1 cellular context compared by ENCODE assay signal in genomic region chr16:89417352-89417751, GRCh38.
TF ChIP-seq lines count a peak whose summit lies in the region.

No MANE protein-coding gene starts in this region.

TF ChIP-seq in HepG2, 621 proteins besides CTCF, POLR2A, EP300 and RAD21 (continued from another document and continues in another):
- 0 out of 2 replicates have a peak, but pooled peaks have one; percentile 40 for TF ChIP-seq ZNF574 (CRISPR knock-in tag; IDR thresholded peaks at IDR 0.05)
- TF ChIP-seq LCORL (IDR thresholded peaks at IDR 0.05), result no peak
- peak; percentile 80 for TF ChIP-seq LCORL (CRISPR knock-in tag; IDR thresholded peaks at IDR 0.05)
- peak; percentile 63 for TF ChIP-seq ZBTB4 (CRISPR knock-in tag; IDR thresholded peaks at IDR 0.05; ENCODE audit: borderline replicate concordance)
- no peak for TF ChIP-seq BRD4 (CRISPR knock-in tag; IDR thresholded peaks at IDR 0.05)
- 0 out of 2 replicates have a peak, but pooled peaks have one; percentile 64 for TF ChIP-seq ZNF280B (CRISPR knock-in tag; IDR thresholded peaks at IDR 0.05; ENCODE audit: borderline replicate concordance)
- no peak for TF ChIP-seq FOXO4 (CRISPR knock-in tag; conservative IDR thresholded peaks at IDR 0.05)
- 0 out of 2 replicates have a peak, but pooled peaks have one; percentile 38 for TF ChIP-seq DPF2 (CRISPR knock-in tag; IDR thresholded peaks at IDR 0.05; ENCODE audit: borderline replicate concordance, low read depth)
- TF ChIP-seq ZNF235 (CRISPR knock-in tag; IDR thresholded peaks at IDR 0.05; ENCODE audit: borderline replicate concordance), result no peak
- TF ChIP-seq ZNF44 (CRISPR knock-in tag; IDR thresholded peaks at IDR 0.05), result no peak
- TF ChIP-seq TFAP4 (IDR thresholded peaks at IDR 0.05; ENCODE audit: borderline replicate concordance, low read depth), result peak; percentile 20; the same call in 1 of the 2 replicates
- TF ChIP-seq JUNB (CRISPR knock-in tag; IDR thresholded peaks at IDR 0.05; ENCODE audit: borderline replicate concordance), result no peak
- TF ChIP-seq ZNF281 (CRISPR knock-in tag; IDR thresholded peaks at IDR 0.05; ENCODE audit: borderline replicate concordance), result no peak
- TF ChIP-seq ZNF350 (CRISPR knock-in tag; IDR thresholded peaks at IDR 0.05; ENCODE audit: borderline replicate concordance, low read depth), result no peak
- TF ChIP-seq ZMYM4 (CRISPR knock-in tag; IDR thresholded peaks at IDR 0.05), result peak; percentile 34; the same call in 1 of the 2 replicates
- 0 out of 2 replicates have a peak, but pooled peaks have one; percentile 39 for TF ChIP-seq ZSCAN21 (CRISPR knock-in tag; IDR thresholded peaks at IDR 0.05; ENCODE audit: borderline replicate concordance)
- no peak for TF ChIP-seq ZNF788 (CRISPR knock-in tag; IDR thresholded peaks at IDR 0.05; ENCODE audit: borderline replicate concordance)
- TF ChIP-seq KLF13 (CRISPR knock-in tag; IDR thresholded peaks at IDR 0.05), result no peak
- TF ChIP-seq STAG1 (CRISPR knock-in tag; IDR thresholded peaks at IDR 0.05), result no peak
- peak; percentile 77 for TF ChIP-seq SALL1 (CRISPR knock-in tag; IDR thresholded peaks at IDR 0.05)
- TF ChIP-seq HNF4G (IDR thresholded peaks at IDR 0.05; ENCODE audit: borderline replicate concordance, low read depth, low read length), result peak; percentile 78; the same call in 1 of the 2 replicates
- TF ChIP-seq HNF4G (CRISPR knock-in tag; IDR thresholded peaks at IDR 0.05; ENCODE audit: borderline replicate concordance, low read depth), result peak; percentile 68; the same call in 1 of the 2 replicates
- 0 out of 2 replicates have a peak, but pooled peaks have one; percentile 42 for TF ChIP-seq ZNF710 (CRISPR knock-in tag; IDR thresholded peaks at IDR 0.05; ENCODE audit: borderline replicate concordance)
- peak; percentile 26; the same call in 1 of the 2 replicates for TF ChIP-seq ZNF331 (CRISPR knock-in tag; IDR thresholded peaks at IDR 0.05)
- peak; percentile 30; the same call in 1 of the 2 replicates for TF ChIP-seq TBX2 (CRISPR knock-in tag; IDR thresholded peaks at IDR 0.05; ENCODE audit: borderline replicate concordance)
- TF ChIP-seq MEIS1 (CRISPR knock-in tag; IDR thresholded peaks at IDR 0.05; ENCODE audit: borderline replicate concordance), result 0 out of 2 replicates have a peak, but pooled peaks have one; percentile 34
- TF ChIP-seq ARID4A (CRISPR knock-in tag; IDR thresholded peaks at IDR 0.05; ENCODE audit: borderline replicate concordance), result peak; percentile 83
- peak; percentile 69 for TF ChIP-seq TFDP2 (CRISPR knock-in tag; IDR thresholded peaks at IDR 0.05)
- peak; percentile 71; the same call in 1 of the 2 replicates for TF ChIP-seq TARDBP (CRISPR knock-in tag; IDR thresholded peaks at IDR 0.05)
- no peak for TF ChIP-seq TBX3 (IDR thresholded peaks at IDR 0.05; ENCODE audit: borderline replicate concordance)
